27 cellular contexts compared by ENCODE assay signal in the genomic region with DNA sequence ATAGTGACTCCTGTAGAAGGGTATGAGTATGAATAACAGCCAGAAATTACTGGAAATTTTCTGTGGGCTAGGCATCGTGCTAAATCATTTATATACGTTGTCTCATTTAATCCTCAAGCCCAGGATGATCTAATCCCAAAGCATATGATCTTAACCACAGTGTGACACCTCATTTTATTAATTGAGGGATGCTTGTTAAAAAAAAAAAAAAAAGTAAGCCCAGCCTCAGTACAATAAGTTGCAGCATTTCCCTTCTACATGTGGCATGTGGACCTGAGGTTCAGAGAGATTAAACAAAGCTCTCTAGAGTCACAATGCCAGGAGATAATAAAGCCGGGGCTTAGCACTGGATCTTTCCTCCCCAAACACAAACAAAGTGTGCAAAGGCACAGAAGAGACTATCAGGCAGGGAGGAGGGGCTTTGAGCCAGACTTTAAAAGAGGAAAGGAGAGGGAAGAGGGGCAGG. TPM values are rescaled to one million over a fixed set of nuclear protein-coding genes. Genes with fewer than 3 reads are reported as not detected.
DNase-seq lines count a peak whose midpoint lies in the region; ATAC-seq lines count a peak whose summit lies in the region.
"Had no signal": no experiment of that assay in that cellular context is flagged by ENCODE, and none has a peak within 500 bp of the region (broad histone marks: within the 10 kb centered on the region; RNA-seq: fewer than 3 reads in every experiment).

No MANE protein-coding gene starts in this region.

- DNase-seq in NCI-H748 (lab: John Stamatoyannopoulos, UW; ENCODE audit: unreplicated experiment) (peak; percentile 27), NCI-H748 treated with DMSO at 0.1 percent for 48 hours (lab: John Stamatoyannopoulos, UW) (no peak), M059J (ENCODE audit: low read depth) (peak; percentile 22), left ventricle myocardium superior (no peak)
- DNase-seq in activated effector memory CD4-positive, alpha-beta T cell treated with Interleukin-2 at 50 U/mL for 16 hours: no peak
- DNase-seq: activated CD4-positive, alpha-beta T cell treated with anti-CD3 and anti-CD28 coated beads for 48 hours; activated naive CD4-positive, alpha-beta T cell; activated T-cell treated with anti-CD3 and anti-CD28 coated beads, Interleukin-2, amount 50 U/mL, for 4 hours; effector memory CD4-positive, alpha-beta T cell; GF-D8; H7; MG63; natural killer cell; NCI-H1417; NCI-H2171; NCI-H524 treated with DMSO at 0.1 percent for 48 hours; OCI-M1; right cardiac atrium; SK-N-SH; stimulated activated CD4-positive, alpha-beta T cell treated with anti-CD3 and anti-CD28 coated beads, Interleukin-4, amount 100 ng/mL, for 1 hour; T-helper 2 cell; upper lobe of right lung had no signal

- ATAC-seq in esophagus mucosa: peak; percentile 38
- no peak for ATAC-seq in left ventricle myocardium superior
- ATAC-seq in GM18498 (IDR thresholded peaks at IDR 0.05; ENCODE audit: unreplicated experiment): no peak
- ATAC-seq in GM19023 (IDR thresholded peaks at IDR 0.05; ENCODE audit: unreplicated experiment): no peak
- ATAC-seq: activated T-cell treated with anti-CD3 and anti-CD28 coated beads, Interleukin-2, amount 50 U/mL, for 4 hours; gastroesophageal sphincter; natural killer cell; right cardiac atrium; stimulated activated memory B cell treated with anti-CD40 and anti-IgM and Interleukin-4, amounts not matched to agents 10 μg/mL and 1 μg/mL and 100 μg/mL, for 72 hours; upper lobe of right lung had no signal

- intact Hi-C loops in left ventricle myocardium superior (cut with micrococcal nuclease): no loop called here

RNA-seq across cellular contexts. Expression of gene KLF4, which starts 49.5 kb away (rescaled TPM):
- 0.98 and 3.8 TPM in 2 replicates for total RNA-seq in M059J (2014; rRNA removed; shearing (Covaris generic))
- total RNA-seq in esophagus mucosa (113 TPM), left ventricle myocardium superior (30.5 TPM)

Comparison
In these comparisons a context has a peak if more than half of its experiments do, and no peak if none do; other contexts are left out.
1. DNase-seq: peak in NCI-H748 (single experiment) and M059J (single experiment); none in NCI-H748 treated with DMSO at 0.1 percent for 48 hours (single experiment), left ventricle myocardium superior (single experiment) and activated effector memory CD4-positive, alpha-beta T cell treated with Interleukin-2 at 50 U/mL for 16 hours (single experiment).